In the genomic region with DNA sequence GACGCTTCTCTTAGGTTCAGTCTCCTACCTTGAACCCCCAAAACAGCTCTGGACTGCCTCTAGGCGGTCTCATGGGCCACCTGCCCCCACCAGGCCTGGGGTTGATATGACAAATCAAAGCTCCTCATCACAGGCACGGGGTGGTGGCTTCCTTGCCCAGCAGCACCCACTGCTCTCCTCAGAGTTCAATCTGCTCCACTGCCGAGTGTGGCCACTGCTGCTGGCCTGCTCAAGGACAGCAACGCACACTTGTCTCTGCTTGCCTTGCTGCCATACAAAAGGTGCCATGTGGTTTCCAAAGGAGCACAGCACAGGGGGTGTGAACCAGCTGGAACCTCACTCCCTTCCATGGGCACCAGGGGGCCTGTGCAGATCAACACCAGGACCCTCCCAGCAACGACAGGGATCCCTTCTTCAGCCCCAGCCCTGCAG, we compare ENCODE assay signal across 11 cellular contexts. TPM values are rescaled to one million over a fixed set of nuclear protein-coding genes. Genes with fewer than 3 reads are reported as not detected.
A peak's percentile ranks its signal among the peaks of the same experiment; 100 is the strongest.
DNase-seq lines count a peak whose midpoint lies in the region; ATAC-seq and TF ChIP-seq lines count a peak whose summit lies in the region.
"Had no signal": no experiment of that assay in that cellular context is flagged by ENCODE, and none has a peak within 500 bp of the region (broad histone marks: within the 10 kb centered on the region; RNA-seq: fewer than 3 reads in every experiment).

No MANE protein-coding gene starts in this region.

- H3K4me2 ChIP-seq in SK-N-SH = no peak overlapping the region
- H3K4me2 ChIP-seq in hepatocyte = no peak overlapping the region

- no peak overlapping the region for H3K4me3 ChIP-seq in SK-N-SH (ENCODE audit: low read depth in 2 of 2, low read length in 1 of 2)
- no peak overlapping the region for H3K4me3 ChIP-seq in hepatocyte
- no peak overlapping the region for H3K4me3 ChIP-seq in transverse colon

- DNase-seq in activated CD4-positive, alpha-beta T cell treated with anti-CD3 and anti-CD28 coated beads for 48 hours = peak; percentile 23
- no peak for DNase-seq in activated CD4-positive, alpha-beta T cell treated with anti-CD3 and anti-CD28 coated beads, Interleukin-2, amount 10 ng/mL, durations not matched to agents 7 days and 5 days
- DNase-seq in SK-N-SH (peak; percentile 73), hepatocyte (ENCODE audit: low spot score) (peak; percentile 5), transverse colon (no peak), NCI-H1105 treated with DMSO at 0.1 percent for 48 hours (lab: John Stamatoyannopoulos, UW) (no peak)
- DNase-seq: stimulated activated CD4-positive, alpha-beta T cell treated with anti-CD3 and anti-CD28 coated beads, Interleukin-2, amount 100 ng/mL, for 48 hours had no signal

- POLR2A ChIA-PET in activated CD4-positive, alpha-beta T cell treated with anti-CD3 and anti-CD28 coated beads, Interleukin-2, amount 10 ng/mL, durations not matched to agents 7 days and 5 days (lab: Charles Lee) = no interaction called here
- POLR2A ChIA-PET in SK-N-SH (lab: Yijun Ruan, JAX) = interaction anchor here (1.0 kb wide), 1 partner anchor 28 kb away, joined by 3 read pairs; the partner anchor contains the start of gene UBAP1L

- peaks cover 11% of the 10 kb centered on the region for H3K4me1 Mint-ChIP-seq in activated CD4-positive, alpha-beta T cell treated with anti-CD3 and anti-CD28 coated beads, Interleukin-2, amount 10 ng/mL, durations not matched to agents 7 days and 5 days

- H3K9me3 Mint-ChIP-seq in activated CD4-positive, alpha-beta T cell treated with anti-CD3 and anti-CD28 coated beads, Interleukin-2, amount 10 ng/mL, durations not matched to agents 7 days and 5 days = no peaks in the 10 kb centered on the region

- in situ Hi-C loops in transverse colon (cut with MboI; ENCODE audit: low pct_ligation_motif_present in 1 of 4, low pct_unique_long_range_greater_than_20kb in 1 of 4, low sequenced_read_pairs in 3 of 4) = loop anchor here in 1 of 4 donors (10.0 kb wide), 1 partner anchor 52 kb away; no protein-coding TSS in a partner anchor

- H3K27ac Mint-ChIP-seq in activated CD4-positive, alpha-beta T cell treated with anti-CD3 and anti-CD28 coated beads, Interleukin-2, amount 10 ng/mL, durations not matched to agents 7 days and 5 days = no peak overlapping the region

- H4K20me1 ChIP-seq in SK-N-SH (ENCODE audit: insufficient read depth) (no peaks in the 10 kb centered on the region), hepatocyte (ENCODE audit: insufficient read depth, poor library complexity, severe bottlenecking) (no peaks in the 10 kb centered on the region)

- no peaks in the 10 kb centered on the region for H3K36me3 Mint-ChIP-seq in activated CD4-positive, alpha-beta T cell treated with anti-CD3 and anti-CD28 coated beads, Interleukin-2, amount 10 ng/mL, durations not matched to agents 7 days and 5 days (ENCODE audit: low read depth)

- no peaks in the 10 kb centered on the region for H3K27me3 ChIP-seq in SK-N-SH (ENCODE audit: insufficient read depth)
- no peaks in the 10 kb centered on the region for H3K27me3 ChIP-seq in hepatocyte
- H3K27me3 ChIP-seq in transverse colon = no peaks in the 10 kb centered on the region

- H2AFZ ChIP-seq in SK-N-SH (ENCODE audit: low read depth) = no peak overlapping the region
- no peak overlapping the region for H2AFZ ChIP-seq in hepatocyte

- TF ChIP-seq CTCF in SK-N-SH (IDR thresholded peaks at IDR 0.05) (no peak; the same call in 1 of the 2 replicates), hepatocyte (IDR thresholded peaks at IDR 0.05; ENCODE audit: poor library complexity) (peak; percentile 1), transverse colon (IDR thresholded peaks at IDR 0.05) (peak in 1 of 5 experiments; percentile 19)

- intact Hi-C loops in transverse colon (cut with DNase I; ENCODE audit: low total_unique reads) = no loop called here

- H3K79me2 ChIP-seq in SK-N-SH (ENCODE audit: insufficient read depth) (no peaks in the 10 kb centered on the region), hepatocyte (no peaks in the 10 kb centered on the region)

- no peak overlapping the region for H3K4me3 Mint-ChIP-seq in activated CD4-positive, alpha-beta T cell treated with anti-CD3 and anti-CD28 coated beads, Interleukin-2, amount 10 ng/mL, durations not matched to agents 7 days and 5 days

- peaks cover 18% of the 10 kb centered on the region for H3K27me3 Mint-ChIP-seq in activated CD4-positive, alpha-beta T cell treated with anti-CD3 and anti-CD28 coated beads, Interleukin-2, amount 10 ng/mL, durations not matched to agents 7 days and 5 days

- no peak for TF ChIP-seq RAD21 in SK-N-SH (IDR thresholded peaks at IDR 0.05; ENCODE audit: low read length)

- no peak overlapping the region for H3K9ac ChIP-seq in SK-N-SH

- H3K4me1 ChIP-seq in SK-N-SH (ENCODE audit: control insufficient read depth in 1 of 2, insufficient read depth in 2 of 2, low read depth in 1 of 2, low read length in 1 of 2) (peaks cover 0 to 35% of the 10 kb centered on the region in 2 experiments; a peak in 1 of 4 replicates), hepatocyte (ENCODE audit: insufficient read depth) (peaks cover 68% of the 10 kb centered on the region), transverse colon (peaks cover 35 to 59% (median 50%) of the 10 kb centered on the region in 4 donors)

- H3F3A ChIP-seq in SK-N-SH (replicated peaks; ENCODE audit: insufficient read depth) = no peaks in the 10 kb centered on the region

- CTCF ChIA-PET in activated CD4-positive, alpha-beta T cell treated with anti-CD3 and anti-CD28 coated beads, Interleukin-2, amount 10 ng/mL, durations not matched to agents 7 days and 5 days (lab: Charles Lee) = interaction anchor here (0.6 to 1.9 kb wide), 4 partner anchors 9 to 333 kb away, joined by 3 to 6 read pairs (median 4); no protein-coding TSS in a partner anchor
- CTCF ChIA-PET in SK-N-SH (lab: Yijun Ruan, JAX) = interaction anchor here (0.7 to 8.3 kb wide), 21 partner anchors 9 to 356 kb away, joined by 3 to 99 read pairs (median 5); partner anchors contain the start of genes KBTBD13, RASL12 and UBAP1L

- no peak for TF ChIP-seq POLR2A in transverse colon (IDR thresholded peaks at IDR 0.05)

- H3K9me3 ChIP-seq in SK-N-SH (no peaks in the 10 kb centered on the region), hepatocyte (ENCODE audit: low read depth) (no peaks in the 10 kb centered on the region), transverse colon (no peaks in the 10 kb centered on the region)

- 77% methylated on average over 4 of the region's 6 CpGs for WGBS in SK-N-SH (ENCODE audit: low lambda C conversion rate)
- 81% methylated on average over 6 of the region's 6 CpGs for WGBS in hepatocyte (ENCODE audit: low lambda C conversion rate, missing lambda C conversion rate)
- 86% methylated on average over 6 of the region's 6 CpGs; no CpG with 5 or more reads in 1 of the 2 donors for WGBS in transverse colon (ENCODE audit: low coverage in 1 of 2), 2 donors

- no peak overlapping the region for H3K27ac ChIP-seq in SK-N-SH (ENCODE audit: low read depth in 2 of 2, low read length in 1 of 2)
- peak overlapping the region; percentile 93 for H3K27ac ChIP-seq in hepatocyte
- peak overlapping the region; percentile 84 to 91 (median 88) for H3K27ac ChIP-seq in transverse colon

- no peaks in the 10 kb centered on the region for H3K36me3 ChIP-seq in SK-N-SH (replicated peaks in 1 of 2; ENCODE audit: control insufficient read depth in 1 of 2, insufficient read depth in 2 of 2, low read length in 1 of 2)
- H3K36me3 ChIP-seq in hepatocyte (replicated peaks; ENCODE audit: insufficient read depth, low read depth) = no peaks in the 10 kb centered on the region
- no peaks in the 10 kb centered on the region for H3K36me3 ChIP-seq in transverse colon

- no peak for ATAC-seq in GM18861 (IDR thresholded peaks at IDR 0.05; ENCODE audit: unreplicated experiment)
- ATAC-seq in HG03520 (IDR thresholded peaks at IDR 0.05; ENCODE audit: unreplicated experiment) = no peak

- H3K9me2 ChIP-seq in SK-N-SH (no peaks in the 10 kb centered on the region), hepatocyte (replicated peaks; ENCODE audit: insufficient read depth) (no peaks in the 10 kb centered on the region)

- TF ChIP-seq EP300 in SK-N-SH (IDR thresholded peaks at IDR 0.05; ENCODE audit: borderline replicate concordance in 1 of 2, low read depth in 1 of 2, low read length in 1 of 2) (no peak), transverse colon (IDR thresholded peaks at IDR 0.05; ENCODE audit: low read depth) (no peak)

RNA-seq across cellular contexts. Expression of gene KBTBD13, which starts 10.2 kb away (rescaled TPM):
- total RNA-seq in activated CD4-positive, alpha-beta T cell treated with anti-CD3 and anti-CD28 coated beads, Interleukin-2, amount 10 ng/mL, durations not matched to agents 7 days and 5 days = not detected
- polyA plus RNA-seq in SK-N-SH (2012; rRNA removed) = not detected in 2 replicates
- not detected in 2 replicates for polyA plus RNA-seq in SK-N-SH (2012; cell fraction: cytosol; rRNA removed)
- polyA plus RNA-seq in SK-N-SH (2012; cell fraction: nucleus; rRNA removed) = not detected in 2 replicates
- not detected in 2 replicates for total RNA-seq in hepatocyte
- polyA plus RNA-seq in hepatocyte = 0.10 and 0.56 TPM in 2 replicates
- not detected for total RNA-seq in transverse colon
- total RNA-seq: activated CD8-positive, alpha-beta memory T cell treated with anti-CD3 and anti-CD28 coated beads for 36 hours; cerebellum had no signal

RNA-seq across cellular contexts. Expression of gene RASL12, which starts 18.9 kb away (rescaled TPM):
- not detected for total RNA-seq in activated CD4-positive, alpha-beta T cell treated with anti-CD3 and anti-CD28 coated beads, Interleukin-2, amount 10 ng/mL, durations not matched to agents 7 days and 5 days
- polyA plus RNA-seq in SK-N-SH (2012; rRNA removed) (not detected in 2 replicates), hepatocyte (4.6 and 5.1 TPM in 2 replicates)
- polyA plus RNA-seq in SK-N-SH (2012; cell fraction: cytosol; rRNA removed) = not detected in 2 replicates
- polyA plus RNA-seq in SK-N-SH (2012; cell fraction: nucleus; rRNA removed) = not detected in 2 replicates
- total RNA-seq in hepatocyte (6.4 and 6.5 TPM in 2 replicates), transverse colon (10 to 100 TPM; 13.9 to 46.8 (median 16.4) TPM)
- total RNA-seq: activated CD8-positive, alpha-beta memory T cell treated with anti-CD3 and anti-CD28 coated beads for 36 hours had no signal

RNA-seq across cellular contexts. Expression of gene UBAP1L, which starts 28.3 kb away (rescaled TPM):
- 1 to 10 TPM; 3.8 to 5.3 TPM for total RNA-seq in activated CD4-positive, alpha-beta T cell treated with anti-CD3 and anti-CD28 coated beads, Interleukin-2, amount 10 ng/mL, durations not matched to agents 7 days and 5 days
- polyA plus RNA-seq in SK-N-SH (2012; rRNA removed) = 1.8 and 1.9 TPM in 2 replicates
- 0.10 and 0.22 TPM in 2 replicates for polyA plus RNA-seq in SK-N-SH (2012; cell fraction: cytosol; rRNA removed)
- polyA plus RNA-seq in SK-N-SH (2012; cell fraction: nucleus; rRNA removed) = 18.2 and 24.4 TPM in 2 replicates
- 0.96 and 1.8 TPM in 2 replicates for total RNA-seq in hepatocyte
- 2.5 and 3.0 TPM in 2 replicates for polyA plus RNA-seq in hepatocyte
- total RNA-seq in transverse colon = 1 to 10 TPM; 2.0 to 8.2 (median 4.4) TPM

RNA-seq across cellular contexts. Expression of gene SLC51B, which starts 41.5 kb away (rescaled TPM):
- not detected for total RNA-seq in activated CD4-positive, alpha-beta T cell treated with anti-CD3 and anti-CD28 coated beads, Interleukin-2, amount 10 ng/mL, durations not matched to agents 7 days and 5 days
- polyA plus RNA-seq in SK-N-SH (2012; rRNA removed) (not detected in 2 replicates), hepatocyte (5.8 and 8.6 TPM in 2 replicates)
- polyA plus RNA-seq in SK-N-SH (2012; cell fraction: cytosol; rRNA removed) = not detected in 2 replicates
- not detected in 2 replicates for polyA plus RNA-seq in SK-N-SH (2012; cell fraction: nucleus; rRNA removed)
- total RNA-seq in hepatocyte (6.5 and 8.8 TPM in 2 replicates), transverse colon (100 to 1,000 TPM in 2 of 4 donors, 10 to 100 TPM in 1, 1 to 10 TPM in 1; 3.4 to 150 (median 121) TPM)
- total RNA-seq: activated CD8-positive, alpha-beta memory T cell treated with anti-CD3 and anti-CD28 coated beads for 36 hours; cerebellum had no signal

RNA-seq across cellular contexts. Expression of gene PDCD7, which starts 46.9 kb away (rescaled TPM):
- 10 to 100 TPM; 19.5 to 26.5 TPM for total RNA-seq in activated CD4-positive, alpha-beta T cell treated with anti-CD3 and anti-CD28 coated beads, Interleukin-2, amount 10 ng/mL, durations not matched to agents 7 days and 5 days
- polyA plus RNA-seq in SK-N-SH (2012; rRNA removed) = 15.3 and 17.5 TPM in 2 replicates
- polyA plus RNA-seq in SK-N-SH (2012; cell fraction: cytosol; rRNA removed) = 19.0 and 19.5 TPM in 2 replicates
- 10.2 and 10.9 TPM in 2 replicates for polyA plus RNA-seq in SK-N-SH (2012; cell fraction: nucleus; rRNA removed)
- total RNA-seq in hepatocyte = 15.2 and 18.7 TPM in 2 replicates
- polyA plus RNA-seq in hepatocyte = 13.6 and 17.5 TPM in 2 replicates
- 10 to 100 TPM; 12.4 to 22.1 (median 16.3) TPM for total RNA-seq in transverse colon

Comparison
In these comparisons a context has a peak if more than half of its experiments do, and no peak if none do; other contexts are left out.
1. DNase-seq: peak in activated CD4-positive, alpha-beta T cell treated with anti-CD3 and anti-CD28 coated beads for 48 hours (single experiment), SK-N-SH (single experiment) and hepatocyte (single experiment); none in activated CD4-positive, alpha-beta T cell treated with anti-CD3 and anti-CD28 coated beads, Interleukin-2, amount 10 ng/mL, durations not matched to agents 7 days and 5 days (single experiment), transverse colon (single experiment) and NCI-H1105 treated with DMSO at 0.1 percent for 48 hours (single experiment).
2. H3K27ac ChIP-seq: peak in hepatocyte (single experiment) and transverse colon (4 of 4); none in SK-N-SH (0 of 2).